In the genomic region with DNA sequence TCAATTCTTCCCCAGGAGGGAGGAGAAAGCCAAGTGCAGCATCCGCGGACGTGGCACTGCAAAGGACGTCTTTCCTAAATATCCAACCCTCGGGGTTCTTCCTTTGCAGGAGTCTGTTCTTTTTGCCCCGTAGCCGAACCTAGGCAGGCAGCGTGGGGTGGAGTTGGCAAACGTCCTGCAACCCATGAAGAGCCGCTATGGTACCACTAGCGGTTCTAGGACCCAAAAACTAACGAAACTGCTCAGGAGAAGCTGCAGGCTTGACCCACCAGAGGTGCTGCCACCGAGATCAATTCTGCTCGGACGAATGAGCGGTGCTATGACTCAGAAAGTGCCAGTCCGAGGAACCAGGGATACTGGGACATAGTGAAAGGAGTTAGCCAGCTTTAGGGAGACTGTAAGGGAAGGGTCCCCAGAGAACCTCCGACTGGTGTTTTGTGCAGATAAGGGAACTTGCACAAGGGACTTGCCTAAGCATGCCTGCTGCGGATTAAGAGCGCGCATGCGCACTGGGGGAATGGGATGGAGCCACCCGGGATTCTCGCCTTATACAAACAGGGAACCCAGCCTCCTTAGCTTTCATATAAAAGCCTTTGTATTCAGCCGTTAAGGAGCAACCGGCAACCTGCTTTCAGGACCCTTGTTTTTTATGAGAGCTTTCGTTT, we compare ENCODE assay signal across 8 cellular contexts. TPM values are rescaled to one million over a fixed set of nuclear protein-coding genes. Genes with fewer than 3 reads are reported as not detected.
DNase-seq lines count a peak whose midpoint lies in the region; ATAC-seq and TF ChIP-seq lines count a peak whose summit lies in the region.

No MANE protein-coding gene starts in this region.

- peaks cover 0 to 18% (median 0%) of the 10 kb centered on the region in 3 donors for H3K36me3 Mint-ChIP-seq in CD8-positive, alpha-beta memory T cell
- H3K36me3 Mint-ChIP-seq in activated T-helper 2 cell treated with anti-CD3 and anti-CD28 coated beads, Interferon-gamma antibody, Interleukin-2, Interleukin-4, amounts not matched to agents 10 μg/mL and 5 μg/mL and 100 μg/mL, durations not matched to agents 14 hours and 24 hours and 36 hours (ENCODE audit: low read depth) = no peaks in the 10 kb centered on the region
- H3K36me3 Mint-ChIP-seq in nephron progenitor cell (ENCODE audit: low read depth) = peaks cover 4% of the 10 kb centered on the region

- peak overlapping the region; percentile 80 for H3K27ac ChIP-seq in CD8-positive, alpha-beta memory T cell (ENCODE audit: low read depth, low read length)
- H3K27ac ChIP-seq in subcutaneous abdominal adipose tissue (ENCODE audit: low read depth, low read length) = peak overlapping the region; percentile 95

- H3K4me1 Mint-ChIP-seq in CD8-positive, alpha-beta memory T cell = peaks cover 36 to 40% (median 39%) of the 10 kb centered on the region in 3 donors
- H3K4me1 Mint-ChIP-seq in activated T-helper 2 cell treated with anti-CD3 and anti-CD28 coated beads, Interferon-gamma antibody, Interleukin-2, Interleukin-4, amounts not matched to agents 10 μg/mL and 5 μg/mL and 100 μg/mL, durations not matched to agents 14 hours and 24 hours and 36 hours (ENCODE audit: low read depth) = peaks cover 24% of the 10 kb centered on the region
- peaks cover 21% of the 10 kb centered on the region for H3K4me1 Mint-ChIP-seq in nephron progenitor cell

- H3K9ac ChIP-seq in subcutaneous abdominal adipose tissue (ENCODE audit: low read length in 5 of 5) = peak overlapping the region; percentile 10 to 84 (median 72)

- H3K9me3 ChIP-seq in CD8-positive, alpha-beta memory T cell (ENCODE audit: low read length) = no peaks in the 10 kb centered on the region
- H3K9me3 ChIP-seq in subcutaneous abdominal adipose tissue (ENCODE audit: control insufficient read depth in 5 of 5, low read length in 5 of 5) = no peaks in the 10 kb centered on the region

- ATAC-seq in GM21723 (IDR thresholded peaks at IDR 0.05; ENCODE audit: unreplicated experiment) = peak; percentile 27

- peak overlapping the region; percentile 97 to 100 (median 99) for H3K27ac Mint-ChIP-seq in CD8-positive, alpha-beta memory T cell
- H3K27ac Mint-ChIP-seq in activated T-helper 2 cell treated with anti-CD3 and anti-CD28 coated beads, Interferon-gamma antibody, Interleukin-2, Interleukin-4, amounts not matched to agents 10 μg/mL and 5 μg/mL and 100 μg/mL, durations not matched to agents 14 hours and 24 hours and 36 hours = peak overlapping the region; percentile 95
- H3K27ac Mint-ChIP-seq in nephron progenitor cell = no peak overlapping the region

- POLR2A ChIA-PET in CD8-positive, alpha-beta memory T cell (lab: Charles Lee) = interaction anchor here (0.6 to 4.5 kb wide), 13 partner anchors 8 to 595 kb away, joined by 3 to 285 read pairs (median 14); a partner anchor contains a TSS

- peak overlapping the region; percentile 79 for H3K4me3 ChIP-seq in CD8-positive, alpha-beta memory T cell (ENCODE audit: low read length)
- peak overlapping the region; percentile 72 to 95 (median 76) for H3K4me3 ChIP-seq in subcutaneous abdominal adipose tissue (ENCODE audit: low read depth in 1 of 5, low read length in 5 of 5)

- H3K9me3 Mint-ChIP-seq in CD8-positive, alpha-beta memory T cell = no peaks in the 10 kb centered on the region
- no peaks in the 10 kb centered on the region for H3K9me3 Mint-ChIP-seq in activated T-helper 2 cell treated with anti-CD3 and anti-CD28 coated beads, Interferon-gamma antibody, Interleukin-2, Interleukin-4, amounts not matched to agents 10 μg/mL and 5 μg/mL and 100 μg/mL, durations not matched to agents 14 hours and 24 hours and 36 hours
- H3K9me3 Mint-ChIP-seq in nephron progenitor cell = peaks cover 7% of the 10 kb centered on the region

- TF ChIP-seq CTCF in nephron progenitor cell (IDR thresholded peaks at IDR 0.05) = no peak

- CTCF ChIA-PET in CD8-positive, alpha-beta memory T cell (lab: Charles Lee) = interaction anchor here (0.9 to 5.9 kb wide), 11 partner anchors 11 to 477 kb away, joined by 3 to 168 read pairs (median 23); a partner anchor contains a TSS

- no peaks in the 10 kb centered on the region for H3K36me3 ChIP-seq in CD8-positive, alpha-beta memory T cell (ENCODE audit: insufficient read depth, low read length)
- H3K36me3 ChIP-seq in subcutaneous abdominal adipose tissue (ENCODE audit: control insufficient read depth in 5 of 5, insufficient read depth in 5 of 5, low read length in 5 of 5) = no peaks in the 10 kb centered on the region

- H3K4me3 Mint-ChIP-seq in CD8-positive, alpha-beta memory T cell = peak overlapping the region; percentile 85 to 98 (median 93)
- peak overlapping the region; percentile 85 for H3K4me3 Mint-ChIP-seq in activated T-helper 2 cell treated with anti-CD3 and anti-CD28 coated beads, Interferon-gamma antibody, Interleukin-2, Interleukin-4, amounts not matched to agents 10 μg/mL and 5 μg/mL and 100 μg/mL, durations not matched to agents 14 hours and 24 hours and 36 hours (ENCODE audit: low read depth)
- peak overlapping the region; percentile 85 for H3K4me3 Mint-ChIP-seq in nephron progenitor cell

- peaks cover 0 to 6% of the 10 kb centered on the region in 2 donors for H3K27me3 Mint-ChIP-seq in CD8-positive, alpha-beta memory T cell
- no peaks in the 10 kb centered on the region for H3K27me3 Mint-ChIP-seq in activated T-helper 2 cell treated with anti-CD3 and anti-CD28 coated beads, Interferon-gamma antibody, Interleukin-2, Interleukin-4, amounts not matched to agents 10 μg/mL and 5 μg/mL and 100 μg/mL, durations not matched to agents 14 hours and 24 hours and 36 hours (ENCODE audit: low read depth)
- H3K27me3 Mint-ChIP-seq in nephron progenitor cell (ENCODE audit: low read depth, poor library complexity) = peaks cover 96% of the 10 kb centered on the region

- intact Hi-C loops in activated T-helper 2 cell treated with anti-CD3 and anti-CD28 coated beads, Interferon-gamma antibody, Interleukin-2, Interleukin-4, amounts not matched to agents 10 μg/mL and 5 μg/mL and 100 μg/mL, durations not matched to agents 14 hours and 24 hours and 36 hours (cut with micrococcal nuclease) = loop anchor here (5.0 kb wide), 1 partner anchor 115 kb away; a partner anchor contains a TSS

- H3K27me3 ChIP-seq in CD8-positive, alpha-beta memory T cell (ENCODE audit: insufficient read depth, low read length, poor library complexity, severe bottlenecking) = no peaks in the 10 kb centered on the region
- no peaks in the 10 kb centered on the region for H3K27me3 ChIP-seq in subcutaneous abdominal adipose tissue (ENCODE audit: control insufficient read depth in 5 of 5, insufficient read depth in 4 of 5, low read length in 5 of 5)

- peak; percentile 64 to 88 (median 85) for DNase-seq in CD8-positive, alpha-beta memory T cell
- peak; percentile 91 to 93 for DNase-seq in Kasumi-1 (lab: John Stamatoyannopoulos, UW)
- DNase-seq in RPMI8226 = peak; percentile 89
- DNase-seq in activated T-helper 2 cell treated with anti-CD3 and anti-CD28 coated beads, Interferon-gamma antibody, Interleukin-2, Interleukin-4, amounts not matched to agents 10 μg/mL and 5 μg/mL and 100 μg/mL, durations not matched to agents 14 hours and 24 hours and 36 hours (ENCODE audit: low spot score) = peak; percentile 79
- peak; percentile 89 for DNase-seq in fibroblast of the conjunctiva (ENCODE audit: low read depth)
- peak; percentile 76 for DNase-seq in nephron progenitor cell

- peaks cover 26% of the 10 kb centered on the region for H3K4me1 ChIP-seq in CD8-positive, alpha-beta memory T cell (ENCODE audit: insufficient read depth, low read length)
- H3K4me1 ChIP-seq in subcutaneous abdominal adipose tissue (ENCODE audit: control insufficient read depth in 5 of 5, insufficient read depth in 5 of 5, low read length in 5 of 5) = peaks cover 0 to 34% (median 20%) of the 10 kb centered on the region in 5 donors

RNA-seq across cellular contexts. Expression of a gene that starts 32.7 kb away (rescaled TPM):
- 1 to 10 TPM; 6.0 to 6.8 TPM for total RNA-seq in CD8-positive, alpha-beta memory T cell
- 55.9 TPM for polyA plus RNA-seq in CD8-positive, alpha-beta memory T cell
- 2.1 and 2.5 TPM in 2 replicates for total RNA-seq in activated T-helper 2 cell treated with anti-CD3 and anti-CD28 coated beads, Interferon-gamma antibody, Interleukin-2, Interleukin-4, amounts not matched to agents 10 μg/mL and 5 μg/mL and 100 μg/mL, durations not matched to agents 14 hours and 24 hours and 36 hours

Comparison
In these comparisons a context has a peak if more than half of its experiments do, and no peak if none do; other contexts are left out.
1. Peak in every context shown above with its lines: DNase-seq, ATAC-seq, H3K4me3 ChIP-seq and H3K27ac ChIP-seq.